ENCODE assay signal across 1 cellular context in the genomic region with DNA sequence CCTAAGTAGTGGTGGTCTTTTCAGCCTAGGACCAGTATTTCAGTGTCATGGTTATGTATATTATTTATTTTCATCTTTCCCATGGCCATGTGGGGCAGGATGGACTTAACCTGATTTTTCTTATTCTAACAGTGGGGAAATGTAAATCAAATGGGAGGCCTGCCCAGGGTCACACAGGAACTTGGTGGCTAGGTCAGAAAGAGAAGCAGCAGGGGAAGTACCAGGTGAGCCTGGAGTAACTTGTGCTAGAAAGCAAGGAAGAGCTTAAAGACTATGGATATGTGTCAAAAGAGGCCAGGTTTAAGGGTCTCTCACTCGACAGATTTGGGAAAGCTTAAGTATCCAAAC.
TF ChIP-seq lines count a peak whose summit lies in the region.

No MANE protein-coding gene starts in this region.

TF ChIP-seq in HEK293, 187 proteins besides CTCF, POLR2A, EP300 and RAD21 (continued from another document):
- TF ChIP-seq ZNF274 (IDR thresholded peaks at IDR 0.05; ENCODE audit: low read length), result no peak
- no peak for TF ChIP-seq ZNF274 (tag by site-specific recombination; IDR thresholded peaks at IDR 0.05; ENCODE audit: borderline replicate concordance)
- TF ChIP-seq ZFP41 (tag by site-specific recombination; IDR thresholded peaks at IDR 0.05; ENCODE audit: borderline replicate concordance), result no peak
- TF ChIP-seq, protein P1, sequence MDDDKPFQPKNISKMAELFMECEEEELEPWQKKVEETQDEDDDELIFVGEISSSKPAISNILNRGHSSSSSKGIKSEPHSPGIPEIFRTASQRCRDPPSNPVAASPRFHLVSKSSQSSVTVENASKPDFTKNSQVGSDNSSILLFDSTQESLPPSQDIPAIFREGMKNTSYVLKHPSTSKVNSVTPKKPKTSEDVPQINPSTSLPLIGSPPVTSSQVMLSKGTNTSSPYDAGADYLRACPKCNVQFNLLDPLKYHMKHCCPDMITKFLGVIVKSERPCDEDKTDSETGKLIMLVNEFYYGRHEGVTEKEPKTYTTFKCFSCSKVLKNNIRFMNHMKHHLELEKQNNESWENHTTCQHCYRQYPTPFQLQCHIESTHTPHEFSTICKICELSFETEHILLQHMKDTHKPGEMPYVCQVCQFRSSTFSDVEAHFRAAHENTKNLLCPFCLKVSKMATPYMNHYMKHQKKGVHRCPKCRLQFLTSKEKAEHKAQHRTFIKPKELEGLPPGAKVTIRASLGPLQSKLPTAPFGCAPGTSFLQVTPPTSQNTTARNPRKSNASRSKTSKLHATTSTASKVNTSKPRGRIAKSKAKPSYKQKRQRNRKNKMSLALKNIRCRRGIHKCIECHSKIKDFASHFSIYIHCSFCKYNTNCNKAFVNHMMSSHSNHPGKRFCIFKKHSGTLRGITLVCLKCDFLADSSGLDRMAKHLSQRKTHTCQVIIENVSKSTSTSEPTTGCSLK (tag by site-specific recombination; IDR thresholded peaks at IDR 0.05), result no peak
- TF ChIP-seq ZNF138 (tag by site-specific recombination; IDR thresholded peaks at IDR 0.05; ENCODE audit: borderline replicate concordance), result no peak
- TF ChIP-seq ZNF354C (tag by site-specific recombination; IDR thresholded peaks at IDR 0.05; ENCODE audit: borderline replicate concordance, low read depth), result no peak
- TF ChIP-seq ZNF266 (tag by site-specific recombination; IDR thresholded peaks at IDR 0.05; ENCODE audit: low read depth), result no peak
- TF ChIP-seq ZNF2 (tag by site-specific recombination; IDR thresholded peaks at IDR 0.05), result no peak
- TF ChIP-seq ZNF629 (tag by site-specific recombination; IDR thresholded peaks at IDR 0.05), result 0 out of 2 replicates have a peak, but pooled peaks have one; percentile 1
- no peak for TF ChIP-seq ZNF654 (tag by site-specific recombination; IDR thresholded peaks at IDR 0.05; ENCODE audit: low read depth)
- TF ChIP-seq ZNF558 (tag by site-specific recombination; IDR thresholded peaks at IDR 0.05), result no peak
- TF ChIP-seq ZNF521 (tag by site-specific recombination; IDR thresholded peaks at IDR 0.05), result no peak
- TF ChIP-seq, protein P2, sequence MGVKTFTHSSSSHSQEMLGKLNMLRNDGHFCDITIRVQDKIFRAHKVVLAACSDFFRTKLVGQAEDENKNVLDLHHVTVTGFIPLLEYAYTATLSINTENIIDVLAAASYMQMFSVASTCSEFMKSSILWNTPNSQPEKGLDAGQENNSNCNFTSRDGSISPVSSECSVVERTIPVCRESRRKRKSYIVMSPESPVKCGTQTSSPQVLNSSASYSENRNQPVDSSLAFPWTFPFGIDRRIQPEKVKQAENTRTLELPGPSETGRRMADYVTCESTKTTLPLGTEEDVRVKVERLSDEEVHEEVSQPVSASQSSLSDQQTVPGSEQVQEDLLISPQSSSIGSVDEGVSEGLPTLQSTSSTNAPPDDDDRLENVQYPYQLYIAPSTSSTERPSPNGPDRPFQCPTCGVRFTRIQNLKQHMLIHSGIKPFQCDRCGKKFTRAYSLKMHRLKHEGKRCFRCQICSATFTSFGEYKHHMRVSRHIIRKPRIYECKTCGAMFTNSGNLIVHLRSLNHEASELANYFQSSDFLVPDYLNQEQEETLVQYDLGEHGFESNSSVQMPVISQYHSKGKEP (tag by site-specific recombination; IDR thresholded peaks at IDR 0.05), result no peak
- no peak for TF ChIP-seq ZBTB48 (tag by site-specific recombination; IDR thresholded peaks at IDR 0.05)
- TF ChIP-seq, protein P3, sequence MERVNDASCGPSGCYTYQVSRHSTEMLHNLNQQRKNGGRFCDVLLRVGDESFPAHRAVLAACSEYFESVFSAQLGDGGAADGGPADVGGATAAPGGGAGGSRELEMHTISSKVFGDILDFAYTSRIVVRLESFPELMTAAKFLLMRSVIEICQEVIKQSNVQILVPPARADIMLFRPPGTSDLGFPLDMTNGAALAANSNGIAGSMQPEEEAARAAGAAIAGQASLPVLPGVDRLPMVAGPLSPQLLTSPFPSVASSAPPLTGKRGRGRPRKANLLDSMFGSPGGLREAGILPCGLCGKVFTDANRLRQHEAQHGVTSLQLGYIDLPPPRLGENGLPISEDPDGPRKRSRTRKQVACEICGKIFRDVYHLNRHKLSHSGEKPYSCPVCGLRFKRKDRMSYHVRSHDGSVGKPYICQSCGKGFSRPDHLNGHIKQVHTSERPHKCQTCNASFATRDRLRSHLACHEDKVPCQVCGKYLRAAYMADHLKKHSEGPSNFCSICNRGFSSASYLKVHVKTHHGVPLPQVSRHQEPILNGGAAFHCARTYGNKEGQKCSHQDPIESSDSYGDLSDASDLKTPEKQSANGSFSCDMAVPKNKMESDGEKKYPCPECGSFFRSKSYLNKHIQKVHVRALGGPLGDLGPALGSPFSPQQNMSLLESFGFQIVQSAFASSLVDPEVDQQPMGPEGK (tag by site-specific recombination; IDR thresholded peaks at IDR 0.05), result no peak
- TF ChIP-seq ZNF394 (tag by site-specific recombination; IDR thresholded peaks at IDR 0.05; ENCODE audit: borderline replicate concordance), result peak; percentile 32; the same call in 1 of the 2 replicates
- TF ChIP-seq, protein P4, sequence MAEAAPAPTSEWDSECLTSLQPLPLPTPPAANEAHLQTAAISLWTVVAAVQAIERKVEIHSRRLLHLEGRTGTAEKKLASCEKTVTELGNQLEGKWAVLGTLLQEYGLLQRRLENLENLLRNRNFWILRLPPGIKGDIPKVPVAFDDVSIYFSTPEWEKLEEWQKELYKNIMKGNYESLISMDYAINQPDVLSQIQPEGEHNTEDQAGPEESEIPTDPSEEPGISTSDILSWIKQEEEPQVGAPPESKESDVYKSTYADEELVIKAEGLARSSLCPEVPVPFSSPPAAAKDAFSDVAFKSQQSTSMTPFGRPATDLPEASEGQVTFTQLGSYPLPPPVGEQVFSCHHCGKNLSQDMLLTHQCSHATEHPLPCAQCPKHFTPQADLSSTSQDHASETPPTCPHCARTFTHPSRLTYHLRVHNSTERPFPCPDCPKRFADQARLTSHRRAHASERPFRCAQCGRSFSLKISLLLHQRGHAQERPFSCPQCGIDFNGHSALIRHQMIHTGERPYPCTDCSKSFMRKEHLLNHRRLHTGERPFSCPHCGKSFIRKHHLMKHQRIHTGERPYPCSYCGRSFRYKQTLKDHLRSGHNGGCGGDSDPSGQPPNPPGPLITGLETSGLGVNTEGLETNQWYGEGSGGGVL (tag by site-specific recombination; IDR thresholded peaks at IDR 0.05), result no peak
- TF ChIP-seq, protein P5, sequence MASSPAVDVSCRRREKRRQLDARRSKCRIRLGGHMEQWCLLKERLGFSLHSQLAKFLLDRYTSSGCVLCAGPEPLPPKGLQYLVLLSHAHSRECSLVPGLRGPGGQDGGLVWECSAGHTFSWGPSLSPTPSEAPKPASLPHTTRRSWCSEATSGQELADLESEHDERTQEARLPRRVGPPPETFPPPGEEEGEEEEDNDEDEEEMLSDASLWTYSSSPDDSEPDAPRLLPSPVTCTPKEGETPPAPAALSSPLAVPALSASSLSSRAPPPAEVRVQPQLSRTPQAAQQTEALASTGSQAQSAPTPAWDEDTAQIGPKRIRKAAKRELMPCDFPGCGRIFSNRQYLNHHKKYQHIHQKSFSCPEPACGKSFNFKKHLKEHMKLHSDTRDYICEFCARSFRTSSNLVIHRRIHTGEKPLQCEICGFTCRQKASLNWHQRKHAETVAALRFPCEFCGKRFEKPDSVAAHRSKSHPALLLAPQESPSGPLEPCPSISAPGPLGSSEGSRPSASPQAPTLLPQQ (tag by site-specific recombination; IDR thresholded peaks at IDR 0.05), result no peak
- no peak for TF ChIP-seq ZNF311 (tag by site-specific recombination; IDR thresholded peaks at IDR 0.05; ENCODE audit: borderline replicate concordance)
- no peak for TF ChIP-seq ZNF473 (tag by site-specific recombination; IDR thresholded peaks at IDR 0.05)
- TF ChIP-seq HOXA7 (CRISPR knock-in tag; IDR thresholded peaks at IDR 0.05; ENCODE audit: borderline replicate concordance), result no peak
- TF ChIP-seq ZEB2 (tag by site-specific recombination; IDR thresholded peaks at IDR 0.05), result 0 out of 2 replicates have a peak, but pooled peaks have one; percentile 7
- no peak for TF ChIP-seq MZF1 (tag by site-specific recombination; IDR thresholded peaks at IDR 0.05; ENCODE audit: borderline replicate concordance)
- TF ChIP-seq, protein P6, sequence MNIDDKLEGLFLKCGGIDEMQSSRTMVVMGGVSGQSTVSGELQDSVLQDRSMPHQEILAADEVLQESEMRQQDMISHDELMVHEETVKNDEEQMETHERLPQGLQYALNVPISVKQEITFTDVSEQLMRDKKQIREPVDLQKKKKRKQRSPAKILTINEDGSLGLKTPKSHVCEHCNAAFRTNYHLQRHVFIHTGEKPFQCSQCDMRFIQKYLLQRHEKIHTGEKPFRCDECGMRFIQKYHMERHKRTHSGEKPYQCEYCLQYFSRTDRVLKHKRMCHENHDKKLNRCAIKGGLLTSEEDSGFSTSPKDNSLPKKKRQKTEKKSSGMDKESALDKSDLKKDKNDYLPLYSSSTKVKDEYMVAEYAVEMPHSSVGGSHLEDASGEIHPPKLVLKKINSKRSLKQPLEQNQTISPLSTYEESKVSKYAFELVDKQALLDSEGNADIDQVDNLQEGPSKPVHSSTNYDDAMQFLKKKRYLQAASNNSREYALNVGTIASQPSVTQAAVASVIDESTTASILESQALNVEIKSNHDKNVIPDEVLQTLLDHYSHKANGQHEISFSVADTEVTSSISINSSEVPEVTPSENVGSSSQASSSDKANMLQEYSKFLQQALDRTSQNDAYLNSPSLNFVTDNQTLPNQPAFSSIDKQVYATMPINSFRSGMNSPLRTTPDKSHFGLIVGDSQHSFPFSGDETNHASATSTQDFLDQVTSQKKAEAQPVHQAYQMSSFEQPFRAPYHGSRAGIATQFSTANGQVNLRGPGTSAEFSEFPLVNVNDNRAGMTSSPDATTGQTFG (tag by site-specific recombination; IDR thresholded peaks at IDR 0.05; ENCODE audit: borderline replicate concordance), result no peak
- no peak for TF ChIP-seq KLF9 (tag by site-specific recombination; IDR thresholded peaks at IDR 0.05; ENCODE audit: low read depth)
- TF ChIP-seq, protein P7, sequence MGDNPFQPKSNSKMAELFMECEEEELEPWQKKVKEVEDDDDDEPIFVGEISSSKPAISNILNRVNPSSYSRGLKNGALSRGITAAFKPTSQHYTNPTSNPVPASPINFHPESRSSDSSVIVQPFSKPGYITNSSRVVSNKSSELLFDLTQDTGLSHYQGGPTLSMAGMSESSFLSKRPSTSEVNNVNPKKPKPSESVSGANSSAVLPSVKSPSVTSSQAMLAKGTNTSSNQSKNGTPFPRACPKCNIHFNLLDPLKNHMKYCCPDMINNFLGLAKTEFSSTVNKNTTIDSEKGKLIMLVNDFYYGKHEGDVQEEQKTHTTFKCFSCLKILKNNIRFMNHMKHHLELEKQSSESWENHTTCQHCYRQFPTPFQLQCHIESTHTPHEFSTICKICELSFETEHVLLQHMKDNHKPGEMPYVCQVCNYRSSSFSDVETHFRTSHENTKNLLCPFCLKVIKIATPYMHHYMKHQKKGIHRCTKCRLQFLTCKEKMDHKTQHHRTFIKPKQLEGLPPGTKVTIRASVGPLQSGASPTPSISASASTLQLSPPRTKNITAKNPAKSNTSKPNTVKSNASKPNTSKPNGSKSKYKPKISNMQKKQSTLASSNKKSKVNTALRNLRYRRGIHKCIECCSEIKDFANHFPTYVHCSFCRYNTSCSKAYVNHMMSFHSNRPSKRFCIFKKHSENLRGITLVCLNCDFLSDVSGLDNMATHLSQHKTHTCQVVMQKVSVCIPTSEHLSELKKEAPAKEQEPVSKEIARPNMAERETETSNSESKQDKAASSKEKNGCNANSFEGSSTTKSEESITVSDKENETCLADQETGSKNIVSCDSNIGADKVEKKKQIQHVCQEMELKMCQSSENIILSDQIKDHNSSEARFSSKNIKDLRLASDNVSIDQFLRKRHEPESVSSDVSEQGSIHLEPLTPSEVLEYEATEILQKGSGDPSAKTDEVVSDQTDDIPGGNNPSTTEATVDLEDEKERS (tag by site-specific recombination; IDR thresholded peaks at IDR 0.05), result no peak
- TF ChIP-seq, protein P8, sequence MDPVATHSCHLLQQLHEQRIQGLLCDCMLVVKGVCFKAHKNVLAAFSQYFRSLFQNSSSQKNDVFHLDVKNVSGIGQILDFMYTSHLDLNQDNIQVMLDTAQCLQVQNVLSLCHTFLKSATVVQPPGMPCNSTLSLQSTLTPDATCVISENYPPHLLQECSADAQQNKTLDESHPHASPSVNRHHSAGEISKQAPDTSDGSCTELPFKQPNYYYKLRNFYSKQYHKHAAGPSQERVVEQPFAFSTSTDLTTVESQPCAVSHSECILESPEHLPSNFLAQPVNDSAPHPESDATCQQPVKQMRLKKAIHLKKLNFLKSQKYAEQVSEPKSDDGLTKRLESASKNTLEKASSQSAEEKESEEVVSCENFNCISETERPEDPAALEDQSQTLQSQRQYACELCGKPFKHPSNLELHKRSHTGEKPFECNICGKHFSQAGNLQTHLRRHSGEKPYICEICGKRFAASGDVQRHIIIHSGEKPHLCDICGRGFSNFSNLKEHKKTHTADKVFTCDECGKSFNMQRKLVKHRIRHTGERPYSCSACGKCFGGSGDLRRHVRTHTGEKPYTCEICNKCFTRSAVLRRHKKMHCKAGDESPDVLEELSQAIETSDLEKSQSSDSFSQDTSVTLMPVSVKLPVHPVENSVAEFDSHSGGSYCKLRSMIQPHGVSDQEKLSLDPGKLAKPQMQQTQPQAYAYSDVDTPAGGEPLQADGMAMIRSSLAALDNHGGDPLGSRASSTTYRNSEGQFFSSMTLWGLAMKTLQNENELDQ (tag by site-specific recombination; IDR thresholded peaks at IDR 0.05; ENCODE audit: low read depth), result no peak
- no peak for TF ChIP-seq ZNF76 (tag by site-specific recombination; IDR thresholded peaks at IDR 0.05; ENCODE audit: borderline replicate concordance, low read depth)
- TF ChIP-seq GLIS1 (tag by site-specific recombination; IDR thresholded peaks at IDR 0.05), result no peak
